In the genomic region with DNA sequence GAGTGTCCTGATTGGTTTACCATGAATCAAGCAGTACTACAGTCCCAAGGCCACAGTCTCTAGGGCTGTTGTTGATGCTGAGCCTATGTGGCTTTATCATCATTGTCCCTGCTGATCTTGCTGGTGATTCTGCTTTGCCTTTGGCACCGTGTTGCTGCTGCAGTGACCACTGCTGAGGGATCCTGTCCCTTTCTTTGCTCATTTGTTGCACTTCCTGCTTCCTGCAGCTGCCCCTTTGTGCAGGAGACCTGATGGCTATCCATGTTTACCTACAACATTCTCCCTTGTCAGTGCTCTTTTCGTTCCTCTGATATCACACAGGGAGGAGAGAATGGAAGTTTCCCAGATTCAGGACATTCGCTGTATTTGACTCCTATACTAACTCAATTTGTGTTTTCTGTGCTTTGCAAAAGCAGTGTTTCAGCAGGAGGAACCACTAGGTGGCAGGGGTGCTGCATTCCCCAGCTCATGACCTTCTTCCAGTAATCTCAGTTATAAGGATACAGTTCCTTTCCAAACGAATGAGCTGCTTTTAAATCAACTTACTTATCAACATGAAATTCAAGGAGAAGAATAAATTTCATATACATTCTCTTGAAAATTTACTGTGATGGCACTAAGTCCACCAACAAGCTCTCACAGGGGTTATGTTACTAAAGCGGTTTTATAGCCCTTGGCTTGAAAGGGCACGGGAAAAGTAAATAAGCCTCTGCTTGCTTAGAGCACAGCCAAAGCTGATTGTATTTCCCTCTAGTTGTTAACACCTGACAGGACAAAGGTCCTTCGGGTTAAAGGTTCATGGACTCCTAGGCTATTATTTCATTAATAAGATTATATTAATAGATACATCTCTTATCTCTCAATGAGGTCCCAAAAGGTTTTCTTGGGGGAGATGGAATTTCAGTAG, we compare ENCODE assay signal across 8 cellular contexts. TPM values are rescaled to one million over a fixed set of nuclear protein-coding genes. Genes with fewer than 3 reads are reported as not detected.
DNase-seq lines count a peak whose midpoint lies in the region; ATAC-seq and TF ChIP-seq lines count a peak whose summit lies in the region.

No MANE protein-coding gene starts in this region.

- H3K36me3 ChIP-seq in brain microvascular endothelial cell (replicated peaks), result no peaks in the 10 kb centered on the region
- H3K36me3 ChIP-seq in iPS-20b (ENCODE audit: insufficient read depth, low read depth, low read length), result no peaks in the 10 kb centered on the region
- H3K36me3 ChIP-seq in skeletal muscle tissue (ENCODE audit: control insufficient read depth in 3 of 3, insufficient read depth in 3 of 3, low read length in 3 of 3), result no peaks in the 10 kb centered on the region

- H3K27me3 ChIP-seq in brain microvascular endothelial cell (replicated peaks) (no peaks in the 10 kb centered on the region), iPS-20b (ENCODE audit: insufficient read depth, low read length) (no peaks in the 10 kb centered on the region), skeletal muscle tissue (ENCODE audit: control insufficient read depth in 3 of 3, insufficient read depth in 3 of 3, low read length in 3 of 3) (no peaks in the 10 kb centered on the region)

- in situ Hi-C loops in brain microvascular endothelial cell (cut with HindIII; ENCODE audit: low pct_ligation_motif_present, low sequenced_read_pairs), result loop anchor here (25.0 kb wide), 1 partner anchor 109 kb away; no protein-coding TSS in a partner anchor

- H3K4me3 ChIP-seq in brain microvascular endothelial cell (ENCODE audit: low read depth, low read length) (no peak overlapping the region), iPS-20b (ENCODE audit: low read length) (no peak overlapping the region), skeletal muscle tissue (ENCODE audit: low read length in 3 of 3) (no peak overlapping the region)

- DNase-seq in AML-193 (lab: John Stamatoyannopoulos, UW) (peak; percentile 84 to 90), MV-4-11 (lab: John Stamatoyannopoulos, UW) (peak; percentile 62), T-helper 9 cell (peak; percentile 48), brain microvascular endothelial cell (peak; percentile 70)

- H3K9ac ChIP-seq in iPS-20b (ENCODE audit: low read depth, low read length) (peak overlapping the region; percentile 62; the same call in 1 of the 2 replicates), skeletal muscle tissue (ENCODE audit: low read depth in 1 of 3, low read length in 3 of 3) (peak overlapping the region in 2 of 3 donors; percentile 24 to 25)

- peak; percentile 96 for TF ChIP-seq CTCF in brain microvascular endothelial cell (IDR thresholded peaks at IDR 0.05; ENCODE audit: low read depth, low read length, missing control alignments)

- ATAC-seq in GM18909 (IDR thresholded peaks at IDR 0.05; ENCODE audit: poor library complexity, unreplicated experiment), result peak; percentile 59
- no peak for ATAC-seq in GM19467 (IDR thresholded peaks at IDR 0.05; ENCODE audit: unreplicated experiment)

- H3K9me3 ChIP-seq in iPS-20b (ENCODE audit: insufficient read depth, low read depth, low read length) (no peaks in the 10 kb centered on the region), skeletal muscle tissue (ENCODE audit: control insufficient read depth in 3 of 3, low read length in 3 of 3) (no peaks in the 10 kb centered on the region)

- H3K4me1 ChIP-seq in iPS-20b (ENCODE audit: insufficient read depth, low read length) (peaks cover 15% of the 10 kb centered on the region), skeletal muscle tissue (ENCODE audit: control insufficient read depth in 3 of 3, insufficient read depth in 3 of 3, low read length in 3 of 3) (peaks cover 4 to 8% (median 4%) of the 10 kb centered on the region in 3 donors)

- no peak overlapping the region for H3K27ac ChIP-seq in brain microvascular endothelial cell
- H3K27ac ChIP-seq in iPS-20b (ENCODE audit: low read length), result peak overlapping the region; percentile 79
- no peak overlapping the region for H3K27ac ChIP-seq in skeletal muscle tissue (ENCODE audit: low read depth, low read length)

RNA-seq across cellular contexts. Expression of a gene that starts 9.7 kb away (rescaled TPM):
- total RNA-seq in skeletal muscle tissue, result 43.8 TPM

RNA-seq across cellular contexts. Expression of a gene that starts 44.2 kb away (rescaled TPM):
- 54.3 TPM for total RNA-seq in skeletal muscle tissue
